ENCODE assay signal across 28 cellular contexts in the genomic region with DNA sequence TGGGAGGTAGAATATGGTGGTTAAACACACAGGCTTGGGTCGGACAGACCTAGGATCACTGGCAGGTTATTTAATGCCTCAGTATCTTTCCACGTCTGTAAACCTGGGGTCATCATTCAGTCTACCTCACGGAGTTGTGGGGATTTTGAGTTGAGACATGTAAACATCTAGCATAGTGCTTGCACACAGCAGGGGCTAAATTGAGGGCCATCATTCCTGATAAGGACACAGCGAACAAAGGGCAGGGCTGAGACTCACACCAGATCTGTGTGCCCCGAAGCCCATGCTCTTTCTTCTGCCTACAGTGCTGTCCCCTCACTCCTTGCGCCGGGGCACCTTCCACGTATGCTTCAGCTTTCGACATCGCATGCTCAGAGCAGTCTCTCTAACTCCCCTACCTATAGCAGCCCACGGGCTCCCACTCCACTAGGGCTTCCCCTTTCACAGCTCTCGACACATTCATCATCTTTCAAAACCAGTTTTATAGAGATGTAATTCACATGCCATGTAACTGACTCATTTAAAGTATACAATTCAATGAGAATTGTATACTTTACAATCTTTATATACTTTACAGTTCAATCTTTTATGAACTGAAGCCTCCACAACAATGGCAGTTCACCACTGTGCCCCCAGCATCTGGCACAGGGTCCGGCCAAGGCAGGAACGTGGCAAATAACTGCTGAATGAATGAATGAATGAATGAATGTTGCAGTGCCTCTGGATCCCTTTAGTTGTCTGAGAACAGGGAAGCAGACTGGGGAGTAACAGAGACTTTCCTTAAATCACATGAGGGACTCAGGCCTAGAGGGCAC. TPM values are rescaled to one million over a fixed set of nuclear protein-coding genes. Genes with fewer than 3 reads are reported as not detected.
A peak's percentile ranks its signal among the peaks of the same experiment; 100 is the strongest.
DNase-seq lines count a peak whose midpoint lies in the region; ATAC-seq and TF ChIP-seq lines count a peak whose summit lies in the region.
"Had no signal": no experiment of that assay in that cellular context is flagged by ENCODE, and none has a peak within 500 bp of the region (broad histone marks: within the 10 kb centered on the region; RNA-seq: fewer than 3 reads in every experiment).

No MANE protein-coding gene starts in this region.

- CTCF ChIA-PET in RWPE1 (lab: Yijun Ruan, JAX): no interaction called here

- TF ChIP-seq CTCF in RWPE1 (conservative IDR thresholded peaks at IDR 0.05; ENCODE audit: low read depth) (no peak), sigmoid colon (IDR thresholded peaks at IDR 0.05) (no peak)

- intact Hi-C loops in sigmoid colon (cut with DNase I): loop anchor here (10.0 kb wide), 1 partner anchor 374 kb away; no protein-coding TSS in a partner anchor

- H3K27me3 ChIP-seq in sigmoid colon: no peaks in the 10 kb centered on the region
- H3K27me3 ChIP-seq: adrenal gland, BE2C, gastroesophageal sphincter, vagina had no signal

- H3K36me3 ChIP-seq in sigmoid colon: peaks cover 0 to 29% (median 2%) of the 10 kb centered on the region in 4 donors
- H3K36me3 ChIP-seq: adrenal gland, BE2C, vagina had no signal

- no peaks in the 10 kb centered on the region for H3K36me3 Mint-ChIP-seq in activated naive CD8-positive, alpha-beta T cell treated with anti-CD3 and anti-CD28 coated beads for 36 hours

- WGBS in sigmoid colon, 2 donors: 24 to 74% methylated on average over 14 of the region's 14 CpGs

- H3K4me1 ChIP-seq in sigmoid colon: peaks cover 0 to 19% (median 12%) of the 10 kb centered on the region in 4 donors
- H3K4me1 ChIP-seq: BE2C had no signal

- H3K27ac Mint-ChIP-seq in activated naive CD8-positive, alpha-beta T cell treated with anti-CD3 and anti-CD28 coated beads for 36 hours: no peak overlapping the region
- H3K27ac Mint-ChIP-seq: activated CD4-positive, alpha-beta memory T cell treated with anti-CD3 and anti-CD28 coated beads, Interleukin-2, amount 10 ng/mL, durations not matched to agents 7 days and 5 days; stimulated activated naive CD8-positive, alpha-beta T cell treated with anti-CD3 and anti-CD28 coated beads, Interleukin-15, Interleukin-2, amounts not matched to agents 100 ng/mL and 50 ng/mL, for 24 hours; T-helper 2 cell treated with Interferon-gamma antibody and Interleukin-4, amounts not matched to agents 5 μg/mL and 100 μg/mL, for 36 hours had no signal

- H3K9me3 Mint-ChIP-seq in activated naive CD8-positive, alpha-beta T cell treated with anti-CD3 and anti-CD28 coated beads for 36 hours: no peaks in the 10 kb centered on the region
- H3K9me3 Mint-ChIP-seq: activated CD4-positive, alpha-beta memory T cell treated with anti-CD3 and anti-CD28 coated beads, Interleukin-2, amount 10 ng/mL, durations not matched to agents 7 days and 5 days; stimulated activated naive CD8-positive, alpha-beta T cell treated with anti-CD3 and anti-CD28 coated beads, Interleukin-15, Interleukin-2, amounts not matched to agents 100 ng/mL and 50 ng/mL, for 24 hours; T-helper 2 cell treated with Interferon-gamma antibody and Interleukin-4, amounts not matched to agents 5 μg/mL and 100 μg/mL, for 36 hours had no signal

- H3K27me3 Mint-ChIP-seq in activated naive CD8-positive, alpha-beta T cell treated with anti-CD3 and anti-CD28 coated beads for 36 hours: no peaks in the 10 kb centered on the region
- H3K27me3 Mint-ChIP-seq: activated CD4-positive, alpha-beta memory T cell treated with anti-CD3 and anti-CD28 coated beads, Interleukin-2, amount 10 ng/mL, durations not matched to agents 7 days and 5 days; stimulated activated naive CD8-positive, alpha-beta T cell treated with anti-CD3 and anti-CD28 coated beads, Interleukin-15, Interleukin-2, amounts not matched to agents 100 ng/mL and 50 ng/mL, for 24 hours had no signal

- TF ChIP-seq EP300 in sigmoid colon (IDR thresholded peaks at IDR 0.05): no peak

- no peak for ATAC-seq in GM19455 (IDR thresholded peaks at IDR 0.05; ENCODE audit: unreplicated experiment)
- no peak for ATAC-seq in HG02610 (IDR thresholded peaks at IDR 0.05; ENCODE audit: unreplicated experiment)
- ATAC-seq: gastroesophageal sphincter, HCT116, left cardiac atrium, right cardiac atrium had no signal

- POLR2A ChIA-PET in RWPE1 (lab: Yijun Ruan, JAX; ENCODE audit: low non-redundant PET): no interaction called here

- DNase-seq in HCEC 1CT: peak; percentile 20
- DNase-seq in RWPE1 (ENCODE audit: low spot score): no peak
- DNase-seq in iris pigment epithelial cell (ENCODE audit: low read depth): peak; percentile 23
- peak; percentile 60 for DNase-seq in sigmoid colon
- no peak for DNase-seq in DMS153 (lab: John Stamatoyannopoulos, UW)
- DNase-seq in activated naive CD8-positive, alpha-beta T cell treated with anti-CD3 and anti-CD28 coated beads for 36 hours: no peak
- DNase-seq: activated CD4-positive, alpha-beta memory T cell treated with anti-CD3 and anti-CD28 coated beads, Interleukin-2, amount 10 ng/mL, durations not matched to agents 7 days and 5 days; activated CD8-positive, alpha-beta memory T cell treated with anti-CD3 and anti-CD28 coated beads, Interleukin-2, amount 50 U/mL, for 4 hours; activated naive CD4-positive, alpha-beta T cell treated with Interleukin-2 at 50 U/mL for 16 hours; BE2C; central memory CD4-positive, alpha-beta T cell; dermis blood vessel endothelial cell; KBM-7; left cardiac atrium; NCI-H1105 treated with DMSO at 0.1 percent for 48 hours; NCI-H2029; NCI-H526; right cardiac atrium; SHP77 treated with DMSO at 0.1 percent for 48 hours; stimulated activated CD4-positive, alpha-beta T cell treated with anti-CD3 and anti-CD28 coated beads, Interleukin-1b, Interleukin-23, amount 100 ng/mL, for 48 hours had no signal

- no peak for TF ChIP-seq POLR2A in sigmoid colon (IDR thresholded peaks at IDR 0.05)

- H3K27ac ChIP-seq in RWPE1 (peak overlapping the region; percentile 9; the same call in 1 of the 2 replicates), sigmoid colon (no peak overlapping the region)
- H3K27ac ChIP-seq: adrenal gland, gastroesophageal sphincter, vagina had no signal

- no peaks in the 10 kb centered on the region for H3K9me3 ChIP-seq in sigmoid colon
- H3K9me3 ChIP-seq: adrenal gland, BE2C, gastroesophageal sphincter, vagina had no signal

- no peak overlapping the region for H3K4me3 ChIP-seq in sigmoid colon
- H3K4me3 ChIP-seq: adrenal gland, gastroesophageal sphincter, vagina had no signal

- peaks cover 1% of the 10 kb centered on the region for H3K4me1 Mint-ChIP-seq in activated naive CD8-positive, alpha-beta T cell treated with anti-CD3 and anti-CD28 coated beads for 36 hours
- H3K4me1 Mint-ChIP-seq: activated CD4-positive, alpha-beta memory T cell treated with anti-CD3 and anti-CD28 coated beads, Interleukin-2, amount 10 ng/mL, durations not matched to agents 7 days and 5 days had no signal

- no peak overlapping the region for H3K4me3 Mint-ChIP-seq in activated naive CD8-positive, alpha-beta T cell treated with anti-CD3 and anti-CD28 coated beads for 36 hours
- H3K4me3 Mint-ChIP-seq: activated CD4-positive, alpha-beta memory T cell treated with anti-CD3 and anti-CD28 coated beads, Interleukin-2, amount 10 ng/mL, durations not matched to agents 7 days and 5 days; stimulated activated naive CD8-positive, alpha-beta T cell treated with anti-CD3 and anti-CD28 coated beads, Interleukin-15, Interleukin-2, amounts not matched to agents 100 ng/mL and 50 ng/mL, for 24 hours; T-helper 2 cell treated with Interferon-gamma antibody and Interleukin-4, amounts not matched to agents 5 μg/mL and 100 μg/mL, for 36 hours had no signal

RNA-seq across cellular contexts. Expression of a gene that starts 48.0 kb away (rescaled TPM):
- total RNA-seq in sigmoid colon: 10 to 100 TPM in 3 of 4 donors, 1 to 10 TPM in 1; 8.9 to 23.0 (median 14.1) TPM
- polyA plus RNA-seq in sigmoid colon: 1 to 10 TPM in 1 of 3 donors, under 1 TPM in 2; 0.60 to 2.7 (median 0.92) TPM
- under 1 TPM; 0.14 to 0.30 TPM for total RNA-seq in activated naive CD8-positive, alpha-beta T cell treated with anti-CD3 and anti-CD28 coated beads for 36 hours

Comparison
In these comparisons a context has a peak if more than half of its experiments do, and no peak if none do; other contexts are left out.
1. DNase-seq: peak in HCEC 1CT (single experiment), iris pigment epithelial cell (single experiment) and sigmoid colon (single experiment); none in RWPE1 (single experiment), DMS153 (single experiment) and activated naive CD8-positive, alpha-beta T cell treated with anti-CD3 and anti-CD28 coated beads for 36 hours (single experiment).
2. RNA of a gene that starts 48.0 kb away (total RNA-seq): 8.9 to 23.0 TPM in sigmoid colon; 0.14 to 0.30 TPM in activated naive CD8-positive, alpha-beta T cell treated with anti-CD3 and anti-CD28 coated beads for 36 hours; every median in the first group is over 4 times any median in the second.